In the genomic region with DNA sequence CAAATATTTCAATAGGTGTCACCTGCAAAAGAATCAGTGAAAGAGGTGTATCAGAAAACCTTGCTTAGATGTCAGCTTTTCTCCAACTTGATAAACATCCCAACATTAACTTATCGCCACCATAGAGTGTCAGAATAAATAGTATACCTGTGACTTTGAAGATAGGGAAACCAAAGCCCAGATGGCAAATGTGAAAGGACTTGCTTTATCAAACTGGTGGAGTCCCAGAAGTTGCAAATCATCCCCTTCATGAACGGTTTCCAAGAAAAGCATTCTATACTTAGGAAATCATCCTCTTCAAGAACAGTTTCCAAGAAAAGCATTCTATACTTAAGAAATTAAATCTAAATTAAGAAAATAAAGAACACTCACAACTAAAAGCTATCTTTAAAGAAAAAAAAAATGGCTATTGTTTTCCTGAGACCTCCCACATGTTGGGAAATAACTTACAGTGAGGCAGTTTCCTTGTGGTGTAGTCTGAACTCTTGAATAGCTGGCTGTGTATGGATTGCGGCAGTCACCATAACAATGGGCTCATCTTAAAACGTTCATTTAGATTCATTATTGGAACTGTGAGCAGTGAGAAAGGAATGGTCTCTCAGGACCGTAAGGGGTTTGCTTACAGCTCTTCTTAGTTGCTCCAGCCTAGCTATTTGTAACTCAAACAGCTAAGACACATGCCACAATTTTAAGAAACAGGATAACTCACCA, we compare ENCODE assay signal across 15 cellular contexts. TPM values are rescaled to one million over a fixed set of nuclear protein-coding genes. Genes with fewer than 3 reads are reported as not detected.
DNase-seq lines count a peak whose midpoint lies in the region; ATAC-seq and TF ChIP-seq lines count a peak whose summit lies in the region.
"Had no signal": no experiment of that assay in that cellular context is flagged by ENCODE, and none has a peak within 500 bp of the region (broad histone marks: within the 10 kb centered on the region; RNA-seq: fewer than 3 reads in every experiment).

No MANE protein-coding gene starts in this region.

- intact Hi-C loops in Right ventricle myocardium inferior (cut with DNase I) = no loop called here

- H3K27me3 ChIP-seq in cardiac muscle cell = no peaks in the 10 kb centered on the region
- H3K27me3 ChIP-seq: transverse colon had no signal

- TF ChIP-seq CTCF in cardiac muscle cell (IDR thresholded peaks at IDR 0.05; ENCODE audit: low read depth, low read length) = no peak
- no peak for TF ChIP-seq CTCF in fibroblast of the aortic adventitia (IDR thresholded peaks at IDR 0.05; ENCODE audit: insufficient read depth, low read length)

- H3K4me1 ChIP-seq in cardiac muscle cell (ENCODE audit: low read depth) = no peaks in the 10 kb centered on the region
- H3K4me1 ChIP-seq: transverse colon had no signal

- no peaks in the 10 kb centered on the region for H3K9me3 ChIP-seq in cardiac muscle cell (ENCODE audit: low read depth)
- H3K9me3 ChIP-seq: transverse colon had no signal

- H3K36me3 ChIP-seq in cardiac muscle cell = peaks cover 8% of the 10 kb centered on the region

- DNase-seq in cardiac muscle cell (ENCODE audit: low read depth in 1 of 2, low spot score in 1 of 2) (peak in 1 of 2 donors; percentile 90), Right ventricle myocardium inferior (ENCODE audit: missing footprints) (no peak), amniotic epithelial cell (ENCODE audit: low read depth) (peak; percentile 74), fibroblast of the aortic adventitia (ENCODE audit: low read depth) (peak; percentile 90), skeletal muscle cell (ENCODE audit: low read depth) (peak; percentile 26), HT-29 (ENCODE audit: low spot score) (no peak)
- no peak for DNase-seq in effector CD4-positive, alpha-beta T cell
- DNase-seq: ACHN; activated CD4-positive, alpha-beta T cell treated with anti-CD3 and anti-CD28 coated beads, Interleukin-2, amount 10 ng/mL, durations not matched to agents 7 days and 5 days; activated T-cell treated with anti-CD3 and anti-CD28 coated beads, Interleukin-2, amount 50 U/mL, for 72 hours; transverse colon had no signal

- peak overlapping the region; percentile 55 for H3K27ac ChIP-seq in cardiac muscle cell
- H3K27ac ChIP-seq: transverse colon had no signal

- no peak for ATAC-seq in Right ventricle myocardium inferior
- no peak for ATAC-seq in HG02623 (IDR thresholded peaks at IDR 0.05; ENCODE audit: unreplicated experiment)
- ATAC-seq: activated T-cell treated with anti-CD3 and anti-CD28 coated beads, Interleukin-2, amount 50 U/mL, for 72 hours had no signal

- H3K4me3 ChIP-seq in cardiac muscle cell = no peak overlapping the region
- H3K4me3 ChIP-seq in fibroblast of the aortic adventitia (ENCODE audit: low read depth, low read length) = no peak overlapping the region
- no peak overlapping the region for H3K4me3 ChIP-seq in skeletal muscle cell (ENCODE audit: low read depth, low read length)
- H3K4me3 ChIP-seq: lung, transverse colon had no signal

RNA-seq across cellular contexts. Expression of a gene that starts 56.5 kb away (rescaled TPM):
- total RNA-seq in cardiac muscle cell = not detected in 2 replicates
- polyA plus RNA-seq in cardiac muscle cell = not detected in 2 replicates
- total RNA-seq in Right ventricle myocardium inferior = not detected
- total RNA-seq in fibroblast of the aortic adventitia (ENCODE audit: low replicate concordance) = not detected in 2 replicates
- not detected in 2 replicates for total RNA-seq in HT-29 (2014; rRNA removed; shearing (Covaris generic))
- total RNA-seq: activated CD4-positive, alpha-beta T cell treated with anti-CD3 and anti-CD28 coated beads, Interleukin-2, amount 10 ng/mL, durations not matched to agents 7 days and 5 days; activated T-cell treated with anti-CD3 and anti-CD28 coated beads, Interleukin-2, amount 50 U/mL, for 72 hours; lung; NCI-H460; omental fat pad; transverse colon had no signal

Comparison
In these comparisons a context has a peak if more than half of its experiments do, and no peak if none do; other contexts are left out.
1. DNase-seq: peak in amniotic epithelial cell (single experiment), fibroblast of the aortic adventitia (single experiment) and skeletal muscle cell (single experiment); none in Right ventricle myocardium inferior (single experiment), HT-29 (single experiment) and effector CD4-positive, alpha-beta T cell (single experiment).